ENCODE assay signal across 8 cellular contexts in genomic region chr11:123560001-123560400, GRCh38.
DNase-seq lines count a peak whose midpoint lies in the region; ATAC-seq and TF ChIP-seq lines count a peak whose summit lies in the region.

No MANE protein-coding gene starts in this region.

- no peak for TF ChIP-seq POLR2A in sigmoid colon (IDR thresholded peaks at IDR 0.05)

- H3K36me3 ChIP-seq in sigmoid colon, result no peaks in the 10 kb centered on the region

- H3K4me3 Mint-ChIP-seq in activated CD4-positive, alpha-beta T cell treated with anti-CD3 and anti-CD28 coated beads, Interleukin-2, amount 10 ng/mL, durations not matched to agents 7 days and 5 days, result peak overlapping the region; percentile 57

- WGBS in sigmoid colon, 2 donors, result 7 to 13% methylated on average over 23 of the region's 23 CpGs

- DNase-seq in activated CD4-positive, alpha-beta T cell treated with anti-CD3 and anti-CD28 coated beads, Interleukin-2, amount 10 ng/mL, durations not matched to agents 7 days and 5 days, result peak; percentile 61
- DNase-seq in activated CD4-positive, alpha-beta T cell treated with anti-CD3 and anti-CD28 coated beads, Interleukin-2, amount 50 U/mL, for 1 hour, result no peak
- DNase-seq in NCI-H1105 (lab: John Stamatoyannopoulos, UW), result peak; percentile 84
- DNase-seq in amniotic epithelial cell (ENCODE audit: low read depth), result peak; percentile 26
- peak; percentile 78 for DNase-seq in sigmoid colon

- TF ChIP-seq EP300 in sigmoid colon (IDR thresholded peaks at IDR 0.05), result no peak

- intact Hi-C loops in sigmoid colon (cut with DNase I), result no loop called here

- H3K9me3 Mint-ChIP-seq in activated CD4-positive, alpha-beta T cell treated with anti-CD3 and anti-CD28 coated beads, Interleukin-2, amount 10 ng/mL, durations not matched to agents 7 days and 5 days, result no peaks in the 10 kb centered on the region

- POLR2A ChIA-PET in activated CD4-positive, alpha-beta T cell treated with anti-CD3 and anti-CD28 coated beads, Interleukin-2, amount 10 ng/mL, durations not matched to agents 7 days and 5 days (lab: Charles Lee), result no interaction called here

- H3K4me1 ChIP-seq in sigmoid colon, result peaks cover 0 to 19% (median 16%) of the 10 kb centered on the region in 4 donors

- H3K36me3 Mint-ChIP-seq in activated CD4-positive, alpha-beta T cell treated with anti-CD3 and anti-CD28 coated beads, Interleukin-2, amount 10 ng/mL, durations not matched to agents 7 days and 5 days (ENCODE audit: low read depth), result no peaks in the 10 kb centered on the region

- CTCF ChIA-PET in activated CD4-positive, alpha-beta T cell treated with anti-CD3 and anti-CD28 coated beads, Interleukin-2, amount 10 ng/mL, durations not matched to agents 7 days and 5 days (lab: Charles Lee), result interaction anchor here (0.5 to 1.4 kb wide), 2 partner anchors 13 to 1483 kb away, joined by 3 read pairs; no protein-coding TSS in a partner anchor

- H3K4me1 Mint-ChIP-seq in activated CD4-positive, alpha-beta T cell treated with anti-CD3 and anti-CD28 coated beads, Interleukin-2, amount 10 ng/mL, durations not matched to agents 7 days and 5 days, result peaks cover 21% of the 10 kb centered on the region

- no peaks in the 10 kb centered on the region for H3K9me3 ChIP-seq in sigmoid colon

- H3K27me3 ChIP-seq in sigmoid colon, result no peaks in the 10 kb centered on the region

- TF ChIP-seq CTCF in sigmoid colon (IDR thresholded peaks at IDR 0.05), result no peak

- H3K27ac ChIP-seq in sigmoid colon, result peak overlapping the region in 2 of 4 donors; percentile 48 to 53

- no peak for ATAC-seq in GM21737 (IDR thresholded peaks at IDR 0.05; ENCODE audit: unreplicated experiment)
- no peak for ATAC-seq in HG02973 (IDR thresholded peaks at IDR 0.05; ENCODE audit: unreplicated experiment)

- H3K4me3 ChIP-seq in iPS-11a (ENCODE audit: low read depth, low read length) (peak overlapping the region; percentile 21), sigmoid colon (peak overlapping the region in 3 of 4 donors; percentile 34 to 46 (median 43))

- no peaks in the 10 kb centered on the region for H3K27me3 Mint-ChIP-seq in activated CD4-positive, alpha-beta T cell treated with anti-CD3 and anti-CD28 coated beads, Interleukin-2, amount 10 ng/mL, durations not matched to agents 7 days and 5 days

- H3K27ac Mint-ChIP-seq in activated CD4-positive, alpha-beta T cell treated with anti-CD3 and anti-CD28 coated beads, Interleukin-2, amount 10 ng/mL, durations not matched to agents 7 days and 5 days, result peak overlapping the region; percentile 67
